19 cellular contexts compared by ENCODE assay signal in genomic region chr12:89217472-89217871, GRCh38.
DNase-seq lines count a peak whose midpoint lies in the region; ATAC-seq and TF ChIP-seq lines count a peak whose summit lies in the region.
"Had no signal": no experiment of that assay in that cellular context is flagged by ENCODE, and none has a peak within 500 bp of the region (broad histone marks: within the 10 kb centered on the region; RNA-seq: fewer than 3 reads in every experiment).

No MANE protein-coding gene starts in this region.

- H3K18ac ChIP-seq in neuronal stem cell (ENCODE audit: low read length) = no peak overlapping the region

- no peak overlapping the region for H2AK5ac ChIP-seq in neuronal stem cell (ENCODE audit: low read depth, low read length)

- H3K27me3 ChIP-seq in DND-41 (ENCODE audit: insufficient read depth, low read length, poor library complexity) (no peaks in the 10 kb centered on the region), RWPE2 (ENCODE audit: insufficient read depth, poor library complexity, severe bottlenecking) (no peaks in the 10 kb centered on the region), neuronal stem cell (ENCODE audit: control insufficient read depth in 3 of 3, insufficient read depth in 3 of 3, low read depth in 1 of 3, low read length in 3 of 3) (no peaks in the 10 kb centered on the region), adrenal gland (no peaks in the 10 kb centered on the region)
- H3K27me3 ChIP-seq: SJSA1 had no signal

- no peaks in the 10 kb centered on the region for H3K27me3 Mint-ChIP-seq in stimulated activated naive B cell treated with anti-CD40 and anti-IgM and Interleukin-4, amounts not matched to agents 10 μg/mL and 1 μg/mL and 100 μg/mL, for 72 hours
- H3K27me3 Mint-ChIP-seq: CD4-positive, alpha-beta T cell had no signal

- no peak overlapping the region for H3K4me3 ChIP-seq in DND-41 (ENCODE audit: low read depth in 1 of 2, low read length in 2 of 2)
- H3K4me3 ChIP-seq in RWPE2 (ENCODE audit: severe bottlenecking) = no peak overlapping the region
- no peak overlapping the region for H3K4me3 ChIP-seq in fibroblast of mammary gland (ENCODE audit: control insufficient read depth, low read depth, low read length)
- no peak overlapping the region for H3K4me3 ChIP-seq in neuronal stem cell (ENCODE audit: low read length in 2 of 2)
- no peak overlapping the region for H3K4me3 ChIP-seq in adrenal gland
- H3K4me3 ChIP-seq: SJSA1 had no signal

- no CpG with 5 or more reads among the region's 2 CpGs for WGBS in neuronal stem cell (ENCODE audit: extremely low coverage in 2 of 2, insufficient read length in 2 of 2, insufficient replicate concordance in 1 of 2), 2 donors
- 83 to 92% (median 87%) methylated on average over 2 of the region's 2 CpGs for whole genome bisulfite sequencing in adrenal gland, 4 donors

- no peak overlapping the region for H3K4me3 Mint-ChIP-seq in stimulated activated naive B cell treated with anti-CD40 and anti-IgM and Interleukin-4, amounts not matched to agents 10 μg/mL and 1 μg/mL and 100 μg/mL, for 72 hours
- H3K4me3 Mint-ChIP-seq: CD4-positive, alpha-beta T cell had no signal

- intact Hi-C loops in adrenal gland (cut with DNase I) = no loop called here

- H3K14ac ChIP-seq in neuronal stem cell (ENCODE audit: low read length) = no peak overlapping the region

- no peaks in the 10 kb centered on the region for H3K79me1 ChIP-seq in neuronal stem cell (ENCODE audit: low read depth, low read length)

- H3K9ac ChIP-seq in DND-41 (ENCODE audit: low read depth, low read length) (no peak overlapping the region), neuronal stem cell (ENCODE audit: low read depth, low read length, poor library complexity) (no peak overlapping the region)

- no peak for ATAC-seq in DND-41 (ENCODE audit: insufficient read depth, low read depth)
- peak; percentile 23; the same call in 1 of the 3 replicates for ATAC-seq in RWPE2 (ENCODE audit: low read depth)
- no peak for ATAC-seq in stimulated activated naive B cell treated with anti-CD40 and anti-IgM and Interleukin-4, amounts not matched to agents 10 μg/mL and 1 μg/mL and 100 μg/mL, for 72 hours (replicated peaks)

- H3K4me2 ChIP-seq in DND-41 (ENCODE audit: insufficient read depth, low read length) (no peak overlapping the region), neuronal stem cell (ENCODE audit: insufficient read depth, low read length, poor library complexity, severe bottlenecking) (no peak overlapping the region)

- H4K8ac ChIP-seq in neuronal stem cell (ENCODE audit: low read depth, low read length) = no peak overlapping the region

- H3K4me1 ChIP-seq in DND-41 (ENCODE audit: insufficient read depth, low read length) (peaks cover 16% of the 10 kb centered on the region), RWPE2 (ENCODE audit: insufficient read depth, poor library complexity, severe bottlenecking) (peaks cover 5% of the 10 kb centered on the region), neuronal stem cell (ENCODE audit: control insufficient read depth in 2 of 2, insufficient read depth in 1 of 2, low read depth in 1 of 2, low read length in 2 of 2) (peaks cover 0 to 2% of the 10 kb centered on the region in 2 donors), adrenal gland (replicated peaks in 1 of 2) (no peaks in the 10 kb centered on the region)
- H3K4me1 ChIP-seq: SJSA1 had no signal

- DNase-seq in DND-41 (no peak), RWPE2 (ENCODE audit: low spot score) (no peak), fibroblast of mammary gland (ENCODE audit: low read depth) (peak; percentile 61), neuronal stem cell (ENCODE audit: low spot score) (no peak), adrenal gland (no peak), H4 (ENCODE audit: low spot score) (no peak), anterior cingulate cortex (lab: John Stamatoyannopoulos, UW) (no peak)
- no peak for DNase-seq in stimulated activated naive B cell treated with anti-CD40 and anti-IgM and Interleukin-4, amounts not matched to agents 10 μg/mL and 1 μg/mL and 100 μg/mL, for 72 hours
- DNase-seq: CD4-positive, alpha-beta T cell; DMS153; GF-D8; HCEC 1CT; KBM-7; NCI-H1417; NCI-H187 treated with DMSO at 0.1 percent for 48 hours; NCI-H226; NCI-H524; NCI-H82 had no signal

- no peak overlapping the region for H3K4ac ChIP-seq in neuronal stem cell (ENCODE audit: low read length)

- H3K36me3 Mint-ChIP-seq in stimulated activated naive B cell treated with anti-CD40 and anti-IgM and Interleukin-4, amounts not matched to agents 10 μg/mL and 1 μg/mL and 100 μg/mL, for 72 hours = no peaks in the 10 kb centered on the region

- H3K27ac Mint-ChIP-seq in stimulated activated naive B cell treated with anti-CD40 and anti-IgM and Interleukin-4, amounts not matched to agents 10 μg/mL and 1 μg/mL and 100 μg/mL, for 72 hours = no peak overlapping the region
- H3K27ac Mint-ChIP-seq: CD4-positive, alpha-beta T cell had no signal

- H4K20me1 ChIP-seq in DND-41 (ENCODE audit: insufficient read depth, low read length) = no peaks in the 10 kb centered on the region

- H4K91ac ChIP-seq in neuronal stem cell (ENCODE audit: low read depth, low read length, poor library complexity) = no peak overlapping the region

- no peak for TF ChIP-seq POLR2A in adrenal gland (IDR thresholded peaks at IDR 0.05)

- no peak overlapping the region for H2BK15ac ChIP-seq in neuronal stem cell (ENCODE audit: low read length)

- peak overlapping the region; percentile 56; the same call in 1 of the 2 replicates for H2AFZ ChIP-seq in DND-41 (ENCODE audit: low read depth, low read length)
- H2AFZ ChIP-seq in neuronal stem cell (ENCODE audit: low read length) = peak overlapping the region; percentile 3

- H3K9me3 ChIP-seq in DND-41 (ENCODE audit: insufficient read depth, low read length, severe bottlenecking) (no peaks in the 10 kb centered on the region), RWPE2 (ENCODE audit: severe bottlenecking) (no peaks in the 10 kb centered on the region), neuronal stem cell (replicated peaks in 1 of 2; ENCODE audit: control insufficient read depth in 2 of 2, insufficient read depth in 1 of 2, low read depth in 1 of 2, low read length in 2 of 2) (no peaks in the 10 kb centered on the region), adrenal gland (replicated peaks in 1 of 3) (no peaks in the 10 kb centered on the region)
- H3K9me3 ChIP-seq: SJSA1 had no signal

- H2BK5ac ChIP-seq in neuronal stem cell (ENCODE audit: low read length) = no peak overlapping the region

- H3K79me2 ChIP-seq in DND-41 (ENCODE audit: insufficient read depth, low read length) = no peaks in the 10 kb centered on the region

- no peaks in the 10 kb centered on the region for H3K36me3 ChIP-seq in DND-41 (ENCODE audit: insufficient read depth, low read length)
- H3K36me3 ChIP-seq in RWPE2 (ENCODE audit: low read depth) = no peaks in the 10 kb centered on the region
- H3K36me3 ChIP-seq in neuronal stem cell (replicated peaks in 1 of 2; ENCODE audit: control insufficient read depth in 2 of 2, insufficient read depth in 2 of 2, low read length in 2 of 2) = no peaks in the 10 kb centered on the region
- no peaks in the 10 kb centered on the region for H3K36me3 ChIP-seq in adrenal gland (replicated peaks in 1 of 2)
- H3K36me3 ChIP-seq: SJSA1 had no signal

- H3K27ac ChIP-seq in DND-41 (ENCODE audit: low read length) (peak overlapping the region; percentile 34; the same call in 1 of the 2 replicates), RWPE2 (ENCODE audit: poor library complexity, severe bottlenecking) (no peak overlapping the region), neuronal stem cell (replicated peaks; ENCODE audit: low read length) (no peak overlapping the region), adrenal gland (no peak overlapping the region)
- H3K27ac ChIP-seq: SJSA1 had no signal

- peaks cover 5 to 8% of the 10 kb centered on the region in 2 donors for H3K4me1 Mint-ChIP-seq in stimulated activated naive B cell treated with anti-CD40 and anti-IgM and Interleukin-4, amounts not matched to agents 10 μg/mL and 1 μg/mL and 100 μg/mL, for 72 hours

- no peak for TF ChIP-seq CTCF in DND-41 (IDR thresholded peaks at IDR 0.05; ENCODE audit: borderline replicate concordance, extremely low read depth, low read length, poor library complexity, severe bottlenecking)
- no peak for TF ChIP-seq CTCF in RWPE2 (IDR thresholded peaks at IDR 0.05; ENCODE audit: poor library complexity, severe bottlenecking)
- no peak for TF ChIP-seq CTCF in fibroblast of mammary gland (conservative IDR thresholded peaks at IDR 0.05; ENCODE audit: control insufficient read depth, insufficient read depth, low read depth, low read length)
- no peak for TF ChIP-seq CTCF in adrenal gland (IDR thresholded peaks at IDR 0.05)

- no peak overlapping the region for H3K23ac ChIP-seq in neuronal stem cell (ENCODE audit: low read depth, low read length, poor library complexity)

- H2BK120ac ChIP-seq in neuronal stem cell (ENCODE audit: low read depth, low read length) = no peak overlapping the region

- peaks cover 0 to 8% of the 10 kb centered on the region in 2 donors for H3K9me3 Mint-ChIP-seq in stimulated activated naive B cell treated with anti-CD40 and anti-IgM and Interleukin-4, amounts not matched to agents 10 μg/mL and 1 μg/mL and 100 μg/mL, for 72 hours

- no peak overlapping the region for H2BK12ac ChIP-seq in neuronal stem cell (ENCODE audit: low read length)
